In the genomic region with DNA sequence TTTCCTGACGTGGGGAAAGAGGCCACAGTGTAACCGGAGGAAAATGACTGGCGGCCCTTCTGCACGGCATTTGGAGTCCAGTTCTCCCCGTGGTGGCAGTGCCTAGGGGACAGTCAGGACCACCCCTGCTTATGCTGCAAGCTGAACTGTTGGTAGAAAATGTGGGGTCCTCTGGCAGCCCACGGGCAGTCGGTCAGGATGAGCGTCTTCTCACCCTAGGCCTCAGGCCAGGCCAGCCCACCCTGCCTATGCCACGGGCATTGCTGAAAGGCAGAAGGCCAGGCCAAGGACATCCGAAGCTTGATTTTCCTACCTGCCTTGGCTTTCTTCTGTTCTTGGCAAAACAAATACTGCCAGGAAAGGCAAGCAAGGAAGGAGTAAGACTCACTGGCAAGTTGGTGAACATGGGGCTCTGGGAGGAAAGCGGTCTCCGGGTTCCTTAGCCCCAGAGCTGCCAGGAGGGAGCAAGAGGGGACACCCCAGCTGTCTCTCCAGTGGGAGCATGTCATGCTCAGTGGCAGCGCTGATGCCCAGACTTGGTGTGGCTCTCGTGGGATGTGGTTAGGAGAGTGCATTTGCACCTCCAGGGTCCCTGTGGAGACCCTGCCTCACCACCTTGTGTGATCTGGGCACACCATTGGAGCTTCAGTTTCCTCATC, we compare ENCODE assay signal across 18 cellular contexts.
DNase-seq lines count a peak whose midpoint lies in the region; ATAC-seq and TF ChIP-seq lines count a peak whose summit lies in the region.
"Had no signal": no experiment of that assay in that cellular context is flagged by ENCODE, and none has a peak within 500 bp of the region (broad histone marks: within the 10 kb centered on the region; RNA-seq: fewer than 3 reads in every experiment).

No MANE protein-coding gene starts in this region.

- H4K20me1 ChIP-seq in BLaER1 (no peaks in the 10 kb centered on the region), OCI-LY1 (ENCODE audit: insufficient read depth, low read length) (no peaks in the 10 kb centered on the region)

- DNase-seq in mesothelial cell of epicardium (ENCODE audit: low spot score in 2 of 2, unreplicated experiment in 2 of 2) (no peak), sigmoid colon (peak; percentile 58), amniotic stem cell (lab: John Stamatoyannopoulos, UW) (no peak), NCI-H446 treated with DMSO at 0.1 percent for 48 hours (lab: John Stamatoyannopoulos, UW) (no peak)
- DNase-seq: C1 segment of cervical spinal cord; Calu3; CD4-positive, alpha-beta memory T cell; COR-L47; DMS79 treated with DMSO at 0.1 percent for 48 hours; GOT3; HFFc6 had no signal

- H3K79me2 ChIP-seq in OCI-LY1 (ENCODE audit: insufficient read depth, low read length), result no peaks in the 10 kb centered on the region

- intact Hi-C loops in sigmoid colon (cut with DNase I), result no loop called here

- H3K4me3 ChIP-seq in BLaER1, result no peak overlapping the region
- H3K4me3 ChIP-seq in OCI-LY1 (ENCODE audit: low read depth, low read length, poor library complexity, severe bottlenecking), result no peak overlapping the region
- no peak overlapping the region for H3K4me3 ChIP-seq in sigmoid colon
- H3K4me3 ChIP-seq: HAP-1 had no signal

- no peak for TF ChIP-seq POLR2A in sigmoid colon (IDR thresholded peaks at IDR 0.05)

- H3K27me3 Mint-ChIP-seq in mesothelial cell of epicardium (ENCODE audit: low read depth), result no peaks in the 10 kb centered on the region
- H3K27me3 Mint-ChIP-seq: B cell had no signal

- H3K9ac ChIP-seq in BLaER1 (no peak overlapping the region), OCI-LY1 (ENCODE audit: low read length) (no peak overlapping the region)

- H3K27ac ChIP-seq in BLaER1 (no peak overlapping the region), OCI-LY1 (ENCODE audit: low read depth, low read length, poor library complexity, severe bottlenecking) (peak overlapping the region; percentile 66), sigmoid colon (no peak overlapping the region)
- H3K27ac ChIP-seq: 22Rv1 had no signal

- H3K9me3 ChIP-seq in BLaER1 (no peaks in the 10 kb centered on the region), OCI-LY1 (ENCODE audit: low read length) (no peaks in the 10 kb centered on the region), sigmoid colon (no peaks in the 10 kb centered on the region)
- H3K9me3 ChIP-seq: HAP-1 had no signal

- H3K4me2 ChIP-seq in BLaER1 (peak overlapping the region; percentile 67), OCI-LY1 (ENCODE audit: low read length) (no peak overlapping the region; the same call in 1 of the 2 replicates)

- 80 to 84% methylated on average over 14 of the region's 14 CpGs for WGBS in sigmoid colon, 2 donors

- H3K27ac Mint-ChIP-seq in mesothelial cell of epicardium, result peak overlapping the region; percentile 5
- H3K27ac Mint-ChIP-seq: B cell; CD4-positive, alpha-beta memory T cell; HFFc6 had no signal

- H3K4me1 ChIP-seq in BLaER1 (peaks cover 34% of the 10 kb centered on the region), OCI-LY1 (ENCODE audit: insufficient read depth, low read length, severe bottlenecking) (peaks cover 75% of the 10 kb centered on the region), sigmoid colon (no peaks in the 10 kb centered on the region)

- H2AFZ ChIP-seq in OCI-LY1 (ENCODE audit: low read length), result no peak overlapping the region

- H3K27me3 ChIP-seq in BLaER1 (no peaks in the 10 kb centered on the region), OCI-LY1 (ENCODE audit: insufficient read depth, low read length) (no peaks in the 10 kb centered on the region), sigmoid colon (no peaks in the 10 kb centered on the region)

- no peaks in the 10 kb centered on the region for H3K36me3 ChIP-seq in BLaER1
- no peaks in the 10 kb centered on the region for H3K36me3 ChIP-seq in OCI-LY1 (ENCODE audit: insufficient read depth, low read length)
- no peaks in the 10 kb centered on the region for H3K36me3 ChIP-seq in sigmoid colon
- H3K36me3 ChIP-seq: HAP-1 had no signal

- no peak for ATAC-seq in GM19328 (IDR thresholded peaks at IDR 0.05; ENCODE audit: unreplicated experiment)
- no peak for ATAC-seq in HG03045 (IDR thresholded peaks at IDR 0.05; ENCODE audit: unreplicated experiment)

- no peaks in the 10 kb centered on the region for H3F3A ChIP-seq in OCI-LY1 (ENCODE audit: insufficient read depth, low read length)

- no peaks in the 10 kb centered on the region for H3K36me3 Mint-ChIP-seq in mesothelial cell of epicardium
- H3K36me3 Mint-ChIP-seq: CD4-positive, alpha-beta memory T cell had no signal

- H3K9me3 Mint-ChIP-seq in mesothelial cell of epicardium, result no peaks in the 10 kb centered on the region
- H3K9me3 Mint-ChIP-seq: HFFc6 had no signal

- no peak for TF ChIP-seq EP300 in sigmoid colon (IDR thresholded peaks at IDR 0.05)

- H3K4me1 Mint-ChIP-seq in mesothelial cell of epicardium, result peaks cover 14% of the 10 kb centered on the region
- H3K4me1 Mint-ChIP-seq: CD4-positive, alpha-beta memory T cell had no signal

- TF ChIP-seq CTCF in OCI-LY1 (IDR thresholded peaks at IDR 0.05; ENCODE audit: low read length) (no peak), mesothelial cell of epicardium (IDR thresholded peaks at IDR 0.05; ENCODE audit: unreplicated experiment) (no peak), sigmoid colon (IDR thresholded peaks at IDR 0.05) (no peak)

- no peaks in the 10 kb centered on the region for H3K9me2 ChIP-seq in OCI-LY1 (ENCODE audit: low read depth, low read length)

- H3K4me3 Mint-ChIP-seq in mesothelial cell of epicardium, result no peak overlapping the region
- H3K4me3 Mint-ChIP-seq: B cell; CD4-positive, alpha-beta memory T cell; HFFc6 had no signal
